Comparison of ENCODE assay signal across 17 cellular contexts in genomic region chr3:132544130-132544529, GRCh38. TPM values are rescaled to one million over a fixed set of nuclear protein-coding genes. Genes with fewer than 3 reads are reported as not detected.
DNase-seq lines count a peak whose midpoint lies in the region; ATAC-seq and TF ChIP-seq lines count a peak whose summit lies in the region.
"Had no signal": no experiment of that assay in that cellular context is flagged by ENCODE, and none has a peak within 500 bp of the region (broad histone marks: within the 10 kb centered on the region; RNA-seq: fewer than 3 reads in every experiment).

No MANE protein-coding gene starts in this region.

- no peaks in the 10 kb centered on the region for H3K9me3 Mint-ChIP-seq in activated T-cell treated with anti-CD3 and anti-CD28 coated beads, Interleukin-2, amount 50 U/mL, for 24 hours
- H3K9me3 Mint-ChIP-seq in stimulated activated naive CD8-positive, alpha-beta T cell treated with anti-CD3 and anti-CD28 coated beads, Interleukin-15, amount 100 ng/mL, for 72 hours, result no peaks in the 10 kb centered on the region
- H3K9me3 Mint-ChIP-seq: CD8-positive, alpha-beta memory T cell had no signal

- H3K4me3 ChIP-seq in fibroblast of lung (replicated peaks in 1 of 4; ENCODE audit: control extremely low read depth in 1 of 4, insufficient read depth in 1 of 4, low read depth in 3 of 4, low read length in 4 of 4), result no peak overlapping the region
- H3K4me3 ChIP-seq: A549; BLaER1 treated with 17β-estradiol and CSF1 and Interleukin-3, amounts not matched to agents 10 nM and 100 nM had no signal

- peaks cover 46% of the 10 kb centered on the region for H3K4me1 Mint-ChIP-seq in activated T-cell treated with anti-CD3 and anti-CD28 coated beads, Interleukin-2, amount 50 U/mL, for 24 hours (ENCODE audit: low read depth)
- peaks cover 4% of the 10 kb centered on the region for H3K4me1 Mint-ChIP-seq in T-helper 17 cell
- H3K4me1 Mint-ChIP-seq in stimulated activated naive CD8-positive, alpha-beta T cell treated with anti-CD3 and anti-CD28 coated beads, Interleukin-15, amount 100 ng/mL, for 72 hours, result peaks cover 73% of the 10 kb centered on the region

- H3K27me3 ChIP-seq in fibroblast of lung (ENCODE audit: control insufficient read depth, insufficient read depth, low read length), result no peaks in the 10 kb centered on the region
- H3K27me3 ChIP-seq: BLaER1 treated with 17β-estradiol and CSF1 and Interleukin-3, amounts not matched to agents 10 nM and 100 nM had no signal

- no peak overlapping the region for H3K4me3 Mint-ChIP-seq in activated T-cell treated with anti-CD3 and anti-CD28 coated beads, Interleukin-2, amount 50 U/mL, for 24 hours
- no peak overlapping the region for H3K4me3 Mint-ChIP-seq in T-helper 17 cell
- H3K4me3 Mint-ChIP-seq in stimulated activated naive CD8-positive, alpha-beta T cell treated with anti-CD3 and anti-CD28 coated beads, Interleukin-15, amount 100 ng/mL, for 72 hours, result peak overlapping the region; percentile 29 to 50
- H3K4me3 Mint-ChIP-seq: CD8-positive, alpha-beta memory T cell had no signal

- H3K4me1 ChIP-seq in fibroblast of lung (ENCODE audit: control insufficient read depth, extremely low read depth, insufficient read depth, low read length), result peaks cover 17% of the 10 kb centered on the region

- H3K9ac ChIP-seq in fibroblast of lung (ENCODE audit: insufficient read depth, low read length), result no peak overlapping the region

- H3K79me2 ChIP-seq in fibroblast of lung (ENCODE audit: control insufficient read depth, insufficient read depth, low read length), result no peaks in the 10 kb centered on the region

- ATAC-seq in T-helper 17 cell, result no peak
- ATAC-seq in stimulated activated naive CD8-positive, alpha-beta T cell treated with anti-CD3 and anti-CD28 coated beads, Interleukin-15, amount 100 ng/mL, for 72 hours, result peak; percentile 76

- H3K27ac Mint-ChIP-seq in activated T-cell treated with anti-CD3 and anti-CD28 coated beads, Interleukin-2, amount 50 U/mL, for 24 hours, result peak overlapping the region; percentile 23
- peak overlapping the region; percentile 83 for H3K27ac Mint-ChIP-seq in T-helper 17 cell
- H3K27ac Mint-ChIP-seq in stimulated activated naive CD8-positive, alpha-beta T cell treated with anti-CD3 and anti-CD28 coated beads, Interleukin-15, amount 100 ng/mL, for 72 hours, result peak overlapping the region; percentile 91

- no peak overlapping the region for H2AFZ ChIP-seq in fibroblast of lung (ENCODE audit: low read length)

- peaks cover 4% of the 10 kb centered on the region for H3K36me3 ChIP-seq in fibroblast of lung (ENCODE audit: control insufficient read depth, insufficient read depth, low read length)

- peaks cover 32% of the 10 kb centered on the region for H3K36me3 Mint-ChIP-seq in activated T-cell treated with anti-CD3 and anti-CD28 coated beads, Interleukin-2, amount 50 U/mL, for 24 hours (ENCODE audit: low read depth)
- peaks cover 4% of the 10 kb centered on the region for H3K36me3 Mint-ChIP-seq in T-helper 17 cell (ENCODE audit: low read depth)

- no peaks in the 10 kb centered on the region for H4K20me1 ChIP-seq in fibroblast of lung (ENCODE audit: control insufficient read depth, extremely low read depth, insufficient read depth, low read length)
- H4K20me1 ChIP-seq: BLaER1 treated with 17β-estradiol and CSF1 and Interleukin-3, amounts not matched to agents 10 nM and 100 nM had no signal

- no peak overlapping the region for H3K4me2 ChIP-seq in fibroblast of lung (ENCODE audit: extremely low read depth, insufficient read depth, low read length)

- H3K27me3 Mint-ChIP-seq in activated T-cell treated with anti-CD3 and anti-CD28 coated beads, Interleukin-2, amount 50 U/mL, for 24 hours, result no peaks in the 10 kb centered on the region
- no peaks in the 10 kb centered on the region for H3K27me3 Mint-ChIP-seq in T-helper 17 cell
- H3K27me3 Mint-ChIP-seq in stimulated activated naive CD8-positive, alpha-beta T cell treated with anti-CD3 and anti-CD28 coated beads, Interleukin-15, amount 100 ng/mL, for 72 hours, result no peaks in the 10 kb centered on the region
- H3K27me3 Mint-ChIP-seq: CD8-positive, alpha-beta memory T cell had no signal

- peak overlapping the region; percentile 77 for H3K27ac ChIP-seq in fibroblast of lung (ENCODE audit: insufficient read depth, low read length)
- H3K27ac ChIP-seq: RWPE1 had no signal

- TF ChIP-seq CTCF in fibroblast of lung (conservative IDR thresholded peaks at IDR 0.05 in 1 of 2, IDR thresholded peaks at IDR 0.05 in 1 of 2; ENCODE audit: low read depth in 1 of 2, low read length in 2 of 2) (no peak), GM20000 (IDR thresholded peaks at IDR 0.05; ENCODE audit: extremely low read depth, missing control alignments) (no peak)

- no peak for DNase-seq in activated T-cell treated with anti-CD3 and anti-CD28 coated beads, Interleukin-2, amount 50 U/mL, for 24 hours
- no peak for DNase-seq in activated T-cell treated with anti-CD3 and anti-CD28 coated beads, Interleukin-2, amount 50 U/mL, for 48 hours
- DNase-seq in T-helper 17 cell (no peak), fibroblast of lung (ENCODE audit: low read depth in 2 of 2) (no peak), GM20000 (ENCODE audit: low spot score) (no peak), NK-92 (lab: John Stamatoyannopoulos, UW; ENCODE audit: unreplicated experiment) (no peak)
- peak in 1 of 2 donors; percentile 22 for DNase-seq in stimulated activated naive CD8-positive, alpha-beta T cell treated with anti-CD3 and anti-CD28 coated beads, Interleukin-15, amount 100 ng/mL, for 72 hours
- DNase-seq in NK-92 treated with Interleukin-12 subunit alpha and Interleukin-12 subunit beta, amount 100 ng/mL, for 24 hours (lab: John Stamatoyannopoulos, UW), result no peak
- DNase-seq: CD8-positive, alpha-beta memory T cell; KBM-7; NCI-H1105; NCI-H2081; NCI-H2171 treated with DMSO at 0.1 percent for 48 hours had no signal

- H3K9me3 ChIP-seq in T-helper 17 cell (ENCODE audit: control insufficient read depth, low read length, poor library complexity, severe bottlenecking), result no peaks in the 10 kb centered on the region
- no peaks in the 10 kb centered on the region for H3K9me3 ChIP-seq in fibroblast of lung (ENCODE audit: control insufficient read depth, insufficient read depth, low read depth, low read length)
- H3K9me3 ChIP-seq: A549 had no signal

RNA-seq across cellular contexts. Expression of gene ACKR4, which starts 52.9 kb away (rescaled TPM):
- total RNA-seq in T-helper 17 cell, result under 1 TPM in 1 of 2 donors, not detected in 1; 0.32 TPM
- total RNA-seq in fibroblast of lung, result 1.8 and 14.9 TPM in 2 replicates
- polyA plus RNA-seq in fibroblast of lung, result 11.6 and 14.3 TPM in 2 replicates
- 5.2 and 8.7 TPM in 2 replicates for polyA plus RNA-seq in fibroblast of lung (2012)
- polyA minus RNA-seq in fibroblast of lung (ENCODE audit: low replicate concordance), result 2.5 and 3.0 TPM in 2 replicates
- total RNA-seq: CD8-positive, alpha-beta memory T cell; H1 had no signal
- polyA plus RNA-seq: CD8-positive, alpha-beta memory T cell; H1 had no signal

Comparison
In these comparisons a context has a peak if more than half of its experiments do, and no peak if none do; other contexts are left out.
1. H3K27ac Mint-ChIP-seq: peak in every context shown above with its lines; median percentile 91 in stimulated activated naive CD8-positive, alpha-beta T cell treated with anti-CD3 and anti-CD28 coated beads, Interleukin-15, amount 100 ng/mL, for 72 hours; 83 in T-helper 17 cell; 23 in activated T-cell treated with anti-CD3 and anti-CD28 coated beads, Interleukin-2, amount 50 U/mL, for 24 hours.
2. H3K4me3 Mint-ChIP-seq: peak in stimulated activated naive CD8-positive, alpha-beta T cell treated with anti-CD3 and anti-CD28 coated beads, Interleukin-15, amount 100 ng/mL, for 72 hours (2 of 2); none in activated T-cell treated with anti-CD3 and anti-CD28 coated beads, Interleukin-2, amount 50 U/mL, for 24 hours (single experiment) and T-helper 17 cell (single experiment).